Comparison of ENCODE assay signal across 1 cellular context in the genomic region with DNA sequence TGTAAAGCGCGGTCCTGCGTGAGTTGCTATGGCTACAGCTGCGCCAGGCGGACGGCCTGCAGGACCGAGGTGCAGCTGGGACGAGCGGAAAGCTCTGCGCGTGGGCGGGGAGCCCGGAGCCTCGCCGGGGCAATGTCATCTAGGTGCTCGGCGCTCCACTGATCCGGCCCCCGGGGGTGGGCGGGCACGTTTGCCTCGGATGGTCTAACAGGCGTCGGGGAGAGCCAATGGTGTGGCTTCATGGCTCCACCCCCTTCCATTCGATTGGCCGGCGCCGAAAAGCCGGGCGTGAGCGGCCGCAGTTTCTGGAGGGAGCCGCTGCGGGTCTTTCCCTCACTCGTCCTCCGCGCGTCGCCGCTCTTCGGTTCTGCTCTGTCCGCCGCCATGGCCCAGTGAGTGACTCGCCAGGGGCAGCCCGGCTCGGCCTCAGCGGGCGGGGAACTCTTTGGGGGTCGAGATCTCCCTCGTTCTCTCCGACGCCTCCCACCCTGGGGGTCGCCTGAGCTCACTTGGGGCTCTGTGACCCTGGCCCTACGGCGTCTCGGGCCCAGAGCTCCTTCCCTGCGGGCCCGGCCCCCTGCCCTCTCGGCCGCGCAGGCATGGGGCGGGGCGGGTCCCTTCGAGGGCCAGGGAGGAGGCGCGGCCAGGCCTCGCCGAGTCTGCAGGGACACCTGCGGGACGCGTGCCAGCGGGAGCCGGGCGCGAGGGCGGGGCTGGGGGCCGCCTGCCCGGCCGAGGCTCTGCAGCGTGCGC.
TF ChIP-seq lines count a peak whose summit lies in the region.

TSS of gene PGD (plus strand) at position 331 of the 753 bp plus-strand sequence. CDS start at position 385, 54 bp downstream.

TF ChIP-seq in HepG2, 621 proteins besides CTCF, POLR2A, EP300 and RAD21 (continued from another document and continues in another):
- TF ChIP-seq HOXA5 (CRISPR knock-in tag; IDR thresholded peaks at IDR 0.05) (no peak; the same call in 1 of the 2 replicates), BCL6 (CRISPR knock-in tag; IDR thresholded peaks at IDR 0.05) (0 out of 2 replicates have a peak, but pooled peaks have one; percentile 30), NCOR1 (IDR thresholded peaks at IDR 0.05; ENCODE audit: borderline replicate concordance, low read length) (no peak; the same call in 1 of the 2 replicates), CEBPZ (IDR thresholded peaks at IDR 0.05; ENCODE audit: low read length) (no peak), ZBTB33 (CRISPR knock-in tag; IDR thresholded peaks at IDR 0.05) (peak; percentile 51; the same call in 1 of the 2 replicates), IRF9 (CRISPR knock-in tag; IDR thresholded peaks at IDR 0.05; ENCODE audit: borderline replicate concordance) (no peak), ZBTB44 (CRISPR knock-in tag; IDR thresholded peaks at IDR 0.05) (no peak), HDAC2 (CRISPR knock-in tag; IDR thresholded peaks at IDR 0.05) (peak; percentile 70), NR3C1 (CRISPR knock-in tag; IDR thresholded peaks at IDR 0.05) (no peak), ZNF225 (CRISPR knock-in tag; IDR thresholded peaks at IDR 0.05) (peak; percentile 15; the same call in 1 of the 2 replicates), UBTF (CRISPR knock-in tag; IDR thresholded peaks at IDR 0.05) (peak; percentile 93), FLYWCH1 (CRISPR knock-in tag; IDR thresholded peaks at IDR 0.05) (peak; percentile 97), ZMYM2 (CRISPR knock-in tag; IDR thresholded peaks at IDR 0.05) (no peak), ZFP36 (IDR thresholded peaks at IDR 0.05; ENCODE audit: borderline replicate concordance, low read depth, low read length, partially characterized antibody) (no peak), CCAR2 (optimal IDR thresholded peaks at IDR 0.05; ENCODE audit: low read depth, low read length) (no peak), STAG1 (CRISPR knock-in tag; IDR thresholded peaks at IDR 0.05) (0 out of 2 replicates have a peak, but pooled peaks have one; percentile 7), ZNF160 (CRISPR knock-in tag; IDR thresholded peaks at IDR 0.05) (no peak)
- TF ChIP-seq, protein P1, sequence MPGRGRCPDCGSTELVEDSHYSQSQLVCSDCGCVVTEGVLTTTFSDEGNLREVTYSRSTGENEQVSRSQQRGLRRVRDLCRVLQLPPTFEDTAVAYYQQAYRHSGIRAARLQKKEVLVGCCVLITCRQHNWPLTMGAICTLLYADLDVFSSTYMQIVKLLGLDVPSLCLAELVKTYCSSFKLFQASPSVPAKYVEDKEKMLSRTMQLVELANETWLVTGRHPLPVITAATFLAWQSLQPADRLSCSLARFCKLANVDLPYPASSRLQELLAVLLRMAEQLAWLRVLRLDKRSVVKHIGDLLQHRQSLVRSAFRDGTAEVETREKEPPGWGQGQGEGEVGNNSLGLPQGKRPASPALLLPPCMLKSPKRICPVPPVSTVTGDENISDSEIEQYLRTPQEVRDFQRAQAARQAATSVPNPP (CRISPR knock-in tag; IDR thresholded peaks at IDR 0.05): peak; percentile 89; the same call in 1 of the 2 replicates
- TF ChIP-seq, protein P2, sequence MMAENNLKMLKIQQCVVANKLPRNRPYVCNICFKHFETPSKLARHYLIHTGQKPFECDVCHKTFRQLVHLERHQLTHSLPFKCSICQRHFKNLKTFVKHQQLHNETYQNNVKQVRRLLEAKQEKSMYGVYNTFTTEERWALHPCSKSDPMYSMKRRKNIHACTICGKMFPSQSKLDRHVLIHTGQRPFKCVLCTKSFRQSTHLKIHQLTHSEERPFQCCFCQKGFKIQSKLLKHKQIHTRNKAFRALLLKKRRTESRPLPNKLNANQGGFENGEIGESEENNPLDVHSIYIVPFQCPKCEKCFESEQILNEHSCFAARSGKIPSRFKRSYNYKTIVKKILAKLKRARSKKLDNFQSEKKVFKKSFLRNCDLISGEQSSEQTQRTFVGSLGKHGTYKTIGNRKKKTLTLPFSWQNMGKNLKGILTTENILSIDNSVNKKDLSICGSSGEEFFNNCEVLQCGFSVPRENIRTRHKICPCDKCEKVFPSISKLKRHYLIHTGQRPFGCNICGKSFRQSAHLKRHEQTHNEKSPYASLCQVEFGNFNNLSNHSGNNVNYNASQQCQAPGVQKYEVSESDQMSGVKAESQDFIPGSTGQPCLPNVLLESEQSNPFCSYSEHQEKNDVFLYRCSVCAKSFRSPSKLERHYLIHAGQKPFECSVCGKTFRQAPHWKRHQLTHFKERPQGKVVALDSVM (CRISPR knock-in tag; IDR thresholded peaks at IDR 0.05): peak; percentile 79
- TF ChIP-seq, protein P3, sequence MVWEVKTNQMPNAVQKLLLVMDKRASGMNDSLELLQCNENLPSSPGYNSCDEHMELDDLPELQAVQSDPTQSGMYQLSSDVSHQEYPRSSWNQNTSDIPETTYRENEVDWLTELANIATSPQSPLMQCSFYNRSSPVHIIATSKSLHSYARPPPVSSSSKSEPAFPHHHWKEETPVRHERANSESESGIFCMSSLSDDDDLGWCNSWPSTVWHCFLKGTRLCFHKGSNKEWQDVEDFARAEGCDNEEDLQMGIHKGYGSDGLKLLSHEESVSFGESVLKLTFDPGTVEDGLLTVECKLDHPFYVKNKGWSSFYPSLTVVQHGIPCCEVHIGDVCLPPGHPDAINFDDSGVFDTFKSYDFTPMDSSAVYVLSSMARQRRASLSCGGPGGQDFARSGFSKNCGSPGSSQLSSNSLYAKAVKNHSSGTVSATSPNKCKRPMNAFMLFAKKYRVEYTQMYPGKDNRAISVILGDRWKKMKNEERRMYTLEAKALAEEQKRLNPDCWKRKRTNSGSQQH (CRISPR knock-in tag; IDR thresholded peaks at IDR 0.05; ENCODE audit: low read depth): peak; percentile 68; the same call in 1 of the 2 replicates
- TF ChIP-seq, protein P4, sequence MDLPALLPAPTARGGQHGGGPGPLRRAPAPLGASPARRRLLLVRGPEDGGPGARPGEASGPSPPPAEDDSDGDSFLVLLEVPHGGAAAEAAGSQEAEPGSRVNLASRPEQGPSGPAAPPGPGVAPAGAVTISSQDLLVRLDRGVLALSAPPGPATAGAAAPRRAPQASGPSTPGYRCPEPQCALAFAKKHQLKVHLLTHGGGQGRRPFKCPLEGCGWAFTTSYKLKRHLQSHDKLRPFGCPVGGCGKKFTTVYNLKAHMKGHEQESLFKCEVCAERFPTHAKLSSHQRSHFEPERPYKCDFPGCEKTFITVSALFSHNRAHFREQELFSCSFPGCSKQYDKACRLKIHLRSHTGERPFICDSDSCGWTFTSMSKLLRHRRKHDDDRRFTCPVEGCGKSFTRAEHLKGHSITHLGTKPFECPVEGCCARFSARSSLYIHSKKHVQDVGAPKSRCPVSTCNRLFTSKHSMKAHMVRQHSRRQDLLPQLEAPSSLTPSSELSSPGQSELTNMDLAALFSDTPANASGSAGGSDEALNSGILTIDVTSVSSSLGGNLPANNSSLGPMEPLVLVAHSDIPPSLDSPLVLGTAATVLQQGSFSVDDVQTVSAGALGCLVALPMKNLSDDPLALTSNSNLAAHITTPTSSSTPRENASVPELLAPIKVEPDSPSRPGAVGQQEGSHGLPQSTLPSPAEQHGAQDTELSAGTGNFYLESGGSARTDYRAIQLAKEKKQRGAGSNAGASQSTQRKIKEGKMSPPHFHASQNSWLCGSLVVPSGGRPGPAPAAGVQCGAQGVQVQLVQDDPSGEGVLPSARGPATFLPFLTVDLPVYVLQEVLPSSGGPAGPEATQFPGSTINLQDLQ (CRISPR knock-in tag; IDR thresholded peaks at IDR 0.05): peak; percentile 87; the same call in 1 of the 2 replicates
